20 cellular contexts compared by ENCODE assay signal in the genomic region with DNA sequence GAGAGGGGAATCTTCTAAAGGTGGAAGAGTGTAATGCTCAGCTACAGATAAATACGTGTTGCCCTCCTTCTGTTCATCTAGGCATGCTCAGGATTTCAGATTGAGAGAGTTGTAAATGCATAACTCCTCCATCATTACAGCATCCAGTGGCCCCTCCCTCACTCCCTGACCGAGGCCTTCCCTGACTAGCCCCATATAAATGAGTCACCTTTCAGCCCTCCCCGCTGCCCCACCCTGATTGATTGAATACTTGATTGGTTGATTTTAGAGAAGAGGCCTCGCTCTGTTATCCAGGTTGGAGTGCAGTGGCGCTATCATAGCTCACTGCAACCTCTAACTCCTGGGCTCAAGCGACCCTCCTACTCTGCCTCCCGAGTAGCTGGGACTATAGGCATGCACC.
"Had no signal": no experiment of that assay in that cellular context is flagged by ENCODE, and none has a peak within 500 bp of the region (broad histone marks: within the 10 kb centered on the region; RNA-seq: fewer than 3 reads in every experiment).

No MANE protein-coding gene starts in this region.

- H3K4me1 ChIP-seq: esophagus squamous epithelium, gastroesophageal sphincter, parathyroid adenoma, sigmoid colon, upper lobe of left lung, uterus had no signal

- H3K4me3 ChIP-seq: esophagus squamous epithelium, gastroesophageal sphincter, lung, sigmoid colon, skin epidermis, upper lobe of left lung, uterus had no signal

- DNase-seq: dermis blood vessel endothelial cell; esophagus squamous epithelium; foreskin fibroblast; glutamatergic neuron; immature natural killer cell; kidney; left cardiac atrium; left ventricle myocardium superior; mesenchymal stem cell; midbrain; naive B cell; sigmoid colon; stimulated activated CD4-positive, alpha-beta T cell treated with anti-CD3 and anti-CD28 coated beads, Interleukin-12 subunit alpha, Interleukin-12 subunit beta, amount 100 ng/mL, for 4 hours; stimulated activated naive CD4-positive, alpha-beta T cell treated with Interleukin-2 at 50 U/mL for 16 hours; upper lobe of left lung; uterus had no signal

- H3K36me3 ChIP-seq: gastroesophageal sphincter, sigmoid colon, upper lobe of left lung, uterus had no signal

- H3K27ac ChIP-seq: esophagus squamous epithelium, gastroesophageal sphincter, parathyroid adenoma, sigmoid colon, skin epidermis, upper lobe of left lung, uterus had no signal

- H3K27me3 ChIP-seq: esophagus squamous epithelium, gastroesophageal sphincter, sigmoid colon, upper lobe of left lung, uterus had no signal

- H3K9me3 ChIP-seq: esophagus squamous epithelium, gastroesophageal sphincter, upper lobe of left lung, uterus had no signal

- ATAC-seq: gastroesophageal sphincter, left cardiac atrium, left ventricle myocardium superior had no signal
